Comparison of ENCODE assay signal across 22 cellular contexts in genomic region chr9:74366111-74366510, GRCh38.
DNase-seq lines count a peak whose midpoint lies in the region; ATAC-seq, FAIRE-seq and TF ChIP-seq lines count a peak whose summit lies in the region.
"Had no signal": no experiment of that assay in that cellular context is flagged by ENCODE, and none has a peak within 500 bp of the region (broad histone marks: within the 10 kb centered on the region; RNA-seq: fewer than 3 reads in every experiment).

No MANE protein-coding gene starts in this region.

- TF ChIP-seq EP300 in SK-N-SH (IDR thresholded peaks at IDR 0.05; ENCODE audit: borderline replicate concordance in 1 of 2, low read depth in 1 of 2, low read length in 1 of 2), result no peak

- H3K79me2 ChIP-seq in SK-N-SH (ENCODE audit: insufficient read depth) (no peaks in the 10 kb centered on the region), astrocyte (ENCODE audit: insufficient read depth, low read length) (no peaks in the 10 kb centered on the region)

- no peaks in the 10 kb centered on the region for H3K4me1 Mint-ChIP-seq in astrocyte (ENCODE audit: low read depth, unreplicated experiment)
- H3K4me1 Mint-ChIP-seq: B cell had no signal

- H3K4me1 ChIP-seq in SK-N-SH (ENCODE audit: control insufficient read depth in 1 of 2, insufficient read depth in 2 of 2, low read depth in 1 of 2, low read length in 1 of 2) (no peaks in the 10 kb centered on the region), astrocyte (ENCODE audit: insufficient read depth, low read length) (no peaks in the 10 kb centered on the region)
- H3K4me1 ChIP-seq: A549; BLaER1 treated with 17β-estradiol and CSF1 and Interleukin-3, amounts not matched to agents 10 nM and 100 nM; Caco-2 had no signal

- no peaks in the 10 kb centered on the region for H4K20me1 ChIP-seq in SK-N-SH (ENCODE audit: insufficient read depth)
- no peaks in the 10 kb centered on the region for H4K20me1 ChIP-seq in astrocyte (ENCODE audit: insufficient read depth, low read length)
- H4K20me1 ChIP-seq: BLaER1 treated with 17β-estradiol and CSF1 and Interleukin-3, amounts not matched to agents 10 nM and 100 nM had no signal

- H3K27me3 ChIP-seq in SK-N-SH (ENCODE audit: insufficient read depth), result no peaks in the 10 kb centered on the region
- no peaks in the 10 kb centered on the region for H3K27me3 ChIP-seq in astrocyte (ENCODE audit: insufficient read depth, low read length)
- H3K27me3 ChIP-seq: BLaER1 treated with 17β-estradiol and CSF1 and Interleukin-3, amounts not matched to agents 10 nM and 100 nM had no signal

- POLR2A ChIA-PET in SK-N-SH (lab: Yijun Ruan, JAX), result no interaction called here

- H3K27ac ChIP-seq in SK-N-SH (ENCODE audit: low read depth in 2 of 2, low read length in 1 of 2) (no peak overlapping the region), astrocyte (ENCODE audit: low read depth, low read length) (no peak overlapping the region)
- H3K27ac ChIP-seq: 22Rv1; A549; BLaER1 treated with 17β-estradiol and CSF1 and Interleukin-3, amounts not matched to agents 10 nM and 100 nM; C4-2B had no signal

- FAIRE-seq in astrocyte (lab: Jason Lieb, UNC), result no peak
- FAIRE-seq: A549, D721Med, G401.6, GM12891 had no signal

- no peak for TF ChIP-seq RAD21 in SK-N-SH (IDR thresholded peaks at IDR 0.05; ENCODE audit: low read length)

- no peak overlapping the region for H3K4me2 ChIP-seq in SK-N-SH
- H3K4me2 ChIP-seq in astrocyte (ENCODE audit: low read length), result no peak overlapping the region
- H3K4me2 ChIP-seq: A549; BLaER1 treated with 17β-estradiol and CSF1 and Interleukin-3, amounts not matched to agents 10 nM and 100 nM had no signal

- no peak overlapping the region for H3K4me3 Mint-ChIP-seq in astrocyte (ENCODE audit: unreplicated experiment)
- H3K4me3 Mint-ChIP-seq: B cell; CD4-positive, alpha-beta T cell; CD8-positive, alpha-beta T cell had no signal

- WGBS in SK-N-SH (ENCODE audit: low lambda C conversion rate), result 54% methylated on average over 3 of the region's 3 CpGs

- no peak for TF ChIP-seq CTCF in SK-N-SH (IDR thresholded peaks at IDR 0.05)
- TF ChIP-seq CTCF in astrocyte (IDR thresholded peaks at IDR 0.05; ENCODE audit: insufficient read depth, low read depth, low read length), result no peak
- TF ChIP-seq CTCF in fibroblast of the aortic adventitia (IDR thresholded peaks at IDR 0.05; ENCODE audit: insufficient read depth, low read length), result no peak

- H3K36me3 ChIP-seq in SK-N-SH (replicated peaks in 1 of 2; ENCODE audit: control insufficient read depth in 1 of 2, insufficient read depth in 2 of 2, low read length in 1 of 2) (no peaks in the 10 kb centered on the region), astrocyte (ENCODE audit: insufficient read depth, low read length) (no peaks in the 10 kb centered on the region)
- H3K36me3 ChIP-seq: BLaER1 treated with 17β-estradiol and CSF1 and Interleukin-3, amounts not matched to agents 10 nM and 100 nM had no signal

- H3K36me3 Mint-ChIP-seq in astrocyte (ENCODE audit: low read depth, unreplicated experiment), result no peaks in the 10 kb centered on the region
- H3K36me3 Mint-ChIP-seq: CD8-positive, alpha-beta T cell had no signal

- CTCF ChIA-PET in SK-N-SH (lab: Yijun Ruan, JAX), result no interaction called here

- H3K27ac Mint-ChIP-seq in astrocyte (ENCODE audit: unreplicated experiment), result no peak overlapping the region
- H3K27ac Mint-ChIP-seq: B cell; CD4-positive, alpha-beta T cell; CD8-positive, alpha-beta T cell had no signal

- H3K27me3 Mint-ChIP-seq in astrocyte (ENCODE audit: low read depth, unreplicated experiment), result no peaks in the 10 kb centered on the region
- H3K27me3 Mint-ChIP-seq: B cell; CD4-positive, alpha-beta T cell had no signal

- no peaks in the 10 kb centered on the region for H3K9me3 ChIP-seq in SK-N-SH
- H3K9me3 ChIP-seq in astrocyte (ENCODE audit: insufficient read depth, low read depth, low read length), result no peaks in the 10 kb centered on the region
- H3K9me3 ChIP-seq: A549, Caco-2 had no signal

- H2AFZ ChIP-seq in SK-N-SH (ENCODE audit: low read depth) (no peak overlapping the region), astrocyte (ENCODE audit: low read depth, low read length) (no peak overlapping the region)

- H3K9me2 ChIP-seq in SK-N-SH, result no peaks in the 10 kb centered on the region

- no peak overlapping the region for H3K9ac ChIP-seq in SK-N-SH
- no peak overlapping the region for H3K9ac ChIP-seq in astrocyte (ENCODE audit: low read length)
- H3K9ac ChIP-seq: BLaER1 treated with 17β-estradiol and CSF1 and Interleukin-3, amounts not matched to agents 10 nM and 100 nM had no signal

- H3K9me3 Mint-ChIP-seq in astrocyte (ENCODE audit: unreplicated experiment), result no peaks in the 10 kb centered on the region
- H3K9me3 Mint-ChIP-seq: CD8-positive, alpha-beta T cell had no signal

- H3K4me3 ChIP-seq in SK-N-SH (ENCODE audit: low read depth in 2 of 2, low read length in 1 of 2) (no peak overlapping the region), astrocyte (ENCODE audit: insufficient read depth, low read depth, low read length) (no peak overlapping the region), fibroblast of the aortic adventitia (ENCODE audit: low read depth, low read length) (no peak overlapping the region)
- H3K4me3 ChIP-seq: A549; BLaER1 treated with 17β-estradiol and CSF1 and Interleukin-3, amounts not matched to agents 10 nM and 100 nM had no signal

- ATAC-seq in SK-N-SH treated with all-trans-retinoic acid at 6 μM for 48 hours, result no peak
- ATAC-seq: A549; CD8-positive, alpha-beta T cell had no signal

- DNase-seq in SK-N-SH (no peak), astrocyte (ENCODE audit: low read depth) (peak; percentile 54), fibroblast of the aortic adventitia (ENCODE audit: low read depth) (peak; percentile 2), NK-92 (lab: John Stamatoyannopoulos, UW; ENCODE audit: unreplicated experiment) (no peak), SW 1271 (lab: John Stamatoyannopoulos, UW) (no peak), NOMO-1 treated with DMSO at 0.1 percent for 48 hours (lab: John Stamatoyannopoulos, UW; ENCODE audit: unreplicated experiment) (no peak)
- DNase-seq: AML-193; Caco-2; Calu3; CD4-positive, alpha-beta T cell; CD8-positive, alpha-beta T cell; DMS79 treated with DMSO at 0.1 percent for 48 hours; GF-D8 had no signal

- no peaks in the 10 kb centered on the region for H3F3A ChIP-seq in SK-N-SH (replicated peaks; ENCODE audit: insufficient read depth)

TF ChIP-seq in SK-N-SH treated with all-trans-retinoic acid at 6 μM for 48 hours, 23 proteins besides CTCF, POLR2A, EP300 and RAD21:
- peak; percentile 71 for TF ChIP-seq ISL1 (CRISPR knock-in tag; IDR thresholded peaks at IDR 0.05)
- TF ChIP-seq ESRRG (CRISPR knock-in tag; IDR thresholded peaks at IDR 0.05), result no peak

TF ChIP-seq in SK-N-SH, 30 proteins besides CTCF, POLR2A, EP300 and RAD21:
- TF ChIP-seq FOXM1 (IDR thresholded peaks at IDR 0.05; ENCODE audit: low read depth), result no peak
- TF ChIP-seq ELF1 (IDR thresholded peaks at IDR 0.05), result no peak

Comparison
In these comparisons a context has a peak if more than half of its experiments do, and no peak if none do; other contexts are left out.
1. DNase-seq: peak in astrocyte (single experiment) and fibroblast of the aortic adventitia (single experiment); none in SK-N-SH (single experiment), NK-92 (single experiment), SW 1271 (0 of 2) and NOMO-1 treated with DMSO at 0.1 percent for 48 hours (single experiment).